In genomic region chr13:48571121-48571901, GRCh38 we compare ENCODE assay signal across 9 cellular contexts. TPM values are rescaled to one million over a fixed set of nuclear protein-coding genes. Genes with fewer than 3 reads are reported as not detected.
DNase-seq lines count a peak whose midpoint lies in the region; ATAC-seq and TF ChIP-seq lines count a peak whose summit lies in the region.
"Had no signal": no experiment of that assay in that cellular context is flagged by ENCODE, and none has a peak within 500 bp of the region (broad histone marks: within the 10 kb centered on the region; RNA-seq: fewer than 3 reads in every experiment).

No MANE protein-coding gene starts in this region.

- H3K27ac Mint-ChIP-seq in activated naive CD8-positive, alpha-beta T cell: peak overlapping the region; percentile 50
- no peak overlapping the region for H3K27ac Mint-ChIP-seq in activated naive CD8-positive, alpha-beta T cell treated with anti-CD3 and anti-CD28 coated beads for 36 hours
- no peak overlapping the region for H3K27ac Mint-ChIP-seq in activated naive CD4-positive, alpha-beta T cell treated with anti-CD3 and anti-CD28 coated beads, Interleukin-2, amount 10 ng/mL, durations not matched to agents 7 days and 5 days
- H3K27ac Mint-ChIP-seq: activated B cell treated with CpG ODN at 0.5 μM for 24 hours had no signal

- no peak for DNase-seq in activated naive CD8-positive, alpha-beta T cell treated with anti-CD3 and anti-CD28 coated beads for 36 hours
- peak; percentile 75 for DNase-seq in astrocyte of the cerebellum (ENCODE audit: low read depth)
- no peak for DNase-seq in left lung
- DNase-seq in activated naive CD4-positive, alpha-beta T cell treated with anti-CD3 and anti-CD28 coated beads, Interleukin-2, amount 10 ng/mL, durations not matched to agents 7 days and 5 days: no peak
- DNase-seq in islet precursor cell: no peak
- DNase-seq in stimulated activated naive CD4-positive, alpha-beta T cell treated with Interleukin-2 at 50 U/mL for 16 hours (lab: John Stamatoyannopoulos, UW): no peak
- DNase-seq: activated B cell treated with CpG ODN at 0.5 μM for 24 hours had no signal

- H3K4me1 Mint-ChIP-seq in activated naive CD8-positive, alpha-beta T cell (ENCODE audit: low read depth): peaks cover 8% of the 10 kb centered on the region
- peaks cover 11% of the 10 kb centered on the region for H3K4me1 Mint-ChIP-seq in activated naive CD8-positive, alpha-beta T cell treated with anti-CD3 and anti-CD28 coated beads for 36 hours
- H3K4me1 Mint-ChIP-seq in activated naive CD4-positive, alpha-beta T cell treated with anti-CD3 and anti-CD28 coated beads, Interleukin-2, amount 10 ng/mL, durations not matched to agents 7 days and 5 days: peaks cover 66% of the 10 kb centered on the region

- peaks cover 5% of the 10 kb centered on the region for H3K36me3 Mint-ChIP-seq in activated naive CD8-positive, alpha-beta T cell
- H3K36me3 Mint-ChIP-seq in activated naive CD8-positive, alpha-beta T cell treated with anti-CD3 and anti-CD28 coated beads for 36 hours: no peaks in the 10 kb centered on the region
- H3K36me3 Mint-ChIP-seq in activated naive CD4-positive, alpha-beta T cell treated with anti-CD3 and anti-CD28 coated beads, Interleukin-2, amount 10 ng/mL, durations not matched to agents 7 days and 5 days: peaks cover 8% of the 10 kb centered on the region

- H3K27ac ChIP-seq in left lung: peak overlapping the region; percentile 79 to 95
- peak overlapping the region; percentile 78 for H3K27ac ChIP-seq in urinary bladder (ENCODE audit: low read depth)

- H3K4me1 ChIP-seq in left lung (peaks cover 13 to 87% of the 10 kb centered on the region in 2 donors), urinary bladder (ENCODE audit: insufficient read depth) (peaks cover 1% of the 10 kb centered on the region)

- H3K4me3 Mint-ChIP-seq in activated naive CD8-positive, alpha-beta T cell: no peak overlapping the region
- H3K4me3 Mint-ChIP-seq in activated naive CD8-positive, alpha-beta T cell treated with anti-CD3 and anti-CD28 coated beads for 36 hours: no peak overlapping the region
- no peak overlapping the region for H3K4me3 Mint-ChIP-seq in activated naive CD4-positive, alpha-beta T cell treated with anti-CD3 and anti-CD28 coated beads, Interleukin-2, amount 10 ng/mL, durations not matched to agents 7 days and 5 days
- H3K4me3 Mint-ChIP-seq: activated B cell treated with CpG ODN at 0.5 μM for 24 hours had no signal

- in situ Hi-C loops in astrocyte of the cerebellum (cut with HindIII; ENCODE audit: low sequenced_read_pairs): no loop called here

- no peaks in the 10 kb centered on the region for H3K36me3 ChIP-seq in left lung
- H3K36me3 ChIP-seq in urinary bladder (ENCODE audit: insufficient read depth): no peaks in the 10 kb centered on the region

- H3K27me3 ChIP-seq in left lung: no peaks in the 10 kb centered on the region

- peak; percentile 59 for ATAC-seq in left lung

- no peaks in the 10 kb centered on the region for H3K9me3 ChIP-seq in left lung

- no peaks in the 10 kb centered on the region for H3K9me3 Mint-ChIP-seq in activated naive CD8-positive, alpha-beta T cell (ENCODE audit: low read depth)
- no peaks in the 10 kb centered on the region for H3K9me3 Mint-ChIP-seq in activated naive CD8-positive, alpha-beta T cell treated with anti-CD3 and anti-CD28 coated beads for 36 hours
- H3K9me3 Mint-ChIP-seq in activated naive CD4-positive, alpha-beta T cell treated with anti-CD3 and anti-CD28 coated beads, Interleukin-2, amount 10 ng/mL, durations not matched to agents 7 days and 5 days: peaks cover 8% of the 10 kb centered on the region
- H3K9me3 Mint-ChIP-seq: activated B cell treated with CpG ODN at 0.5 μM for 24 hours had no signal

- H3K4me3 ChIP-seq in astrocyte of the cerebellum (ENCODE audit: low read depth, low read length) (no peak overlapping the region), left lung (no peak overlapping the region), urinary bladder (ENCODE audit: low read depth, low read length) (no peak overlapping the region)

- peaks cover 19% of the 10 kb centered on the region for H3K27me3 Mint-ChIP-seq in activated naive CD8-positive, alpha-beta T cell
- peaks cover 46% of the 10 kb centered on the region for H3K27me3 Mint-ChIP-seq in activated naive CD8-positive, alpha-beta T cell treated with anti-CD3 and anti-CD28 coated beads for 36 hours
- peaks cover 14% of the 10 kb centered on the region for H3K27me3 Mint-ChIP-seq in activated naive CD4-positive, alpha-beta T cell treated with anti-CD3 and anti-CD28 coated beads, Interleukin-2, amount 10 ng/mL, durations not matched to agents 7 days and 5 days

- CTCF ChIA-PET in activated naive CD4-positive, alpha-beta T cell treated with anti-CD3 and anti-CD28 coated beads, Interleukin-2, amount 10 ng/mL, durations not matched to agents 7 days and 5 days (lab: Charles Lee): interaction anchor here (1.0 kb wide), 1 partner anchor 9 kb away, joined by 4 read pairs; no protein-coding TSS in a partner anchor

- no peak for TF ChIP-seq CTCF in astrocyte of the cerebellum (IDR thresholded peaks at IDR 0.05; ENCODE audit: low read depth, low read length, missing control alignments)
- no peak for TF ChIP-seq CTCF in left lung (IDR thresholded peaks at IDR 0.05)

- intact Hi-C loops in left lung (cut with DNase I): loop anchor here in 1 of 2 donors (10.0 kb wide), 2 partner anchors 77 to 167 kb away; no protein-coding TSS in a partner anchor

- WGBS in urinary bladder: 20% methylated on average over 9 of the region's 9 CpGs

RNA-seq across cellular contexts. Expression of gene RCBTB2, which starts 38.4 kb away (rescaled TPM):
- total RNA-seq in activated naive CD8-positive, alpha-beta T cell treated with anti-CD3 and anti-CD28 coated beads for 36 hours: 1 to 10 TPM; 1.9 to 2.4 TPM
- total RNA-seq in left lung (10 to 100 TPM; 17.1 to 17.2 TPM), urinary bladder (36.0 TPM)
- 16.9 TPM for polyA plus RNA-seq in urinary bladder

Comparison
In these comparisons a context has a peak if more than half of its experiments do, and no peak if none do; other contexts are left out.
1. RNA of gene RCBTB2, which starts 38.4 kb away (total RNA-seq): 36.0 TPM in urinary bladder (single experiment) and 17.1 to 17.2 TPM in left lung; 1.9 to 2.4 TPM in activated naive CD8-positive, alpha-beta T cell treated with anti-CD3 and anti-CD28 coated beads for 36 hours; every median in the first group is over 4 times any median in the second.